Comparison of ENCODE assay signal across 11 cellular contexts in genomic region chr7:13016633-13017324, GRCh38.
DNase-seq lines count a peak whose midpoint lies in the region; ATAC-seq, FAIRE-seq and TF ChIP-seq lines count a peak whose summit lies in the region.
"Had no signal": no experiment of that assay in that cellular context is flagged by ENCODE, and none has a peak within 500 bp of the region (broad histone marks: within the 10 kb centered on the region; RNA-seq: fewer than 3 reads in every experiment).

No MANE protein-coding gene starts in this region.

- in situ Hi-C loops in K562 (cut with MboI): no loop called here

- no peaks in the 10 kb centered on the region for H3K4me1 ChIP-seq in K562 (replicated peaks in 1 of 2; ENCODE audit: control insufficient read depth in 2 of 2, insufficient read depth in 2 of 2, low read length in 2 of 2)
- peaks cover 8% of the 10 kb centered on the region for H3K4me1 ChIP-seq in hepatocyte (ENCODE audit: insufficient read depth)
- peaks cover 51% of the 10 kb centered on the region for H3K4me1 ChIP-seq in smooth muscle cell (ENCODE audit: low read depth)

- no peaks in the 10 kb centered on the region for H3K9me2 ChIP-seq in hepatocyte (replicated peaks; ENCODE audit: insufficient read depth)

- H3K36me3 ChIP-seq in K562 (ENCODE audit: control insufficient read depth, insufficient read depth, low read length) (no peaks in the 10 kb centered on the region), hepatocyte (replicated peaks; ENCODE audit: insufficient read depth, low read depth) (no peaks in the 10 kb centered on the region), smooth muscle cell (ENCODE audit: low read depth) (no peaks in the 10 kb centered on the region)

- no peaks in the 10 kb centered on the region for H3K9me3 ChIP-seq in K562 (replicated peaks; ENCODE audit: control insufficient read depth, insufficient read depth, low read depth, low read length)
- H3K9me3 ChIP-seq in hepatocyte (ENCODE audit: low read depth): no peaks in the 10 kb centered on the region
- H3K9me3 ChIP-seq in smooth muscle cell (replicated peaks; ENCODE audit: low read depth): no peaks in the 10 kb centered on the region

- no peaks in the 10 kb centered on the region for H3K36me3 Mint-ChIP-seq in naive thymus-derived CD8-positive, alpha-beta T cell
- H3K36me3 Mint-ChIP-seq: activated naive CD4-positive, alpha-beta T cell treated with anti-CD3 and anti-CD28 coated beads, Interleukin-2, amount 10 ng/mL, durations not matched to agents 7 days and 5 days; CD8-positive, alpha-beta memory T cell had no signal

- TF ChIP-seq CTCF in K562 (IDR thresholded peaks at IDR 0.05 in 2 of 3, conservative IDR thresholded peaks at IDR 0.05 in 1 of 3; ENCODE audit: insufficient read depth in 2 of 3, low read depth in 1 of 3, low read length in 3 of 3): no peak
- TF ChIP-seq CTCF in hepatocyte (IDR thresholded peaks at IDR 0.05; ENCODE audit: poor library complexity): no peak
- TF ChIP-seq CTCF in smooth muscle cell (IDR thresholded peaks at IDR 0.05; ENCODE audit: borderline replicate concordance, insufficient read depth, poor library complexity, severe bottlenecking): no peak

- H3K79me2 ChIP-seq in K562 (ENCODE audit: control insufficient read depth, insufficient read depth, low read length): no peaks in the 10 kb centered on the region
- no peaks in the 10 kb centered on the region for H3K79me2 ChIP-seq in hepatocyte
- no peaks in the 10 kb centered on the region for H3K79me2 ChIP-seq in smooth muscle cell (ENCODE audit: low read depth)

- 70% methylated on average over 9 of the region's 9 CpGs for WGBS in K562 (ENCODE audit: insufficient coverage, low coverage, missing lambda C conversion rate)
- 62% methylated on average over 9 of the region's 9 CpGs for WGBS in hepatocyte (ENCODE audit: low lambda C conversion rate, missing lambda C conversion rate)
- 68% methylated on average over 9 of the region's 9 CpGs for WGBS in smooth muscle cell (ENCODE audit: low lambda C conversion rate)

- H2AFZ ChIP-seq in K562 (ENCODE audit: low read depth, low read length) (0 out of 2 replicates have a peak overlapping the region, but pooled peaks have one; percentile 8), hepatocyte (peak overlapping the region; percentile 16), smooth muscle cell (ENCODE audit: low read depth) (peak overlapping the region; percentile 61)

- no peak for FAIRE-seq in K562 (lab: Jason Lieb, UNC)

- H3K27me3 Mint-ChIP-seq in naive thymus-derived CD8-positive, alpha-beta T cell: peaks cover 0 to 7% (median 2%) of the 10 kb centered on the region in 5 donors
- H3K27me3 Mint-ChIP-seq: activated naive CD4-positive, alpha-beta T cell treated with anti-CD3 and anti-CD28 coated beads, Interleukin-2, amount 10 ng/mL, durations not matched to agents 7 days and 5 days had no signal

- intact Hi-C loops in K562 (cut with micrococcal nuclease): no loop called here

- H3K27ac ChIP-seq in K562 (ENCODE audit: extremely low read depth, low read depth, low read length) (no peak overlapping the region), hepatocyte (peak overlapping the region; percentile 65), smooth muscle cell (ENCODE audit: low read depth) (peak overlapping the region; percentile 94)

- H3K9me3 Mint-ChIP-seq in naive thymus-derived CD8-positive, alpha-beta T cell: peaks cover 0 to 1% (median 0%) of the 10 kb centered on the region in 9 donors
- H3K9me3 Mint-ChIP-seq: activated naive CD4-positive, alpha-beta T cell treated with anti-CD3 and anti-CD28 coated beads, Interleukin-2, amount 10 ng/mL, durations not matched to agents 7 days and 5 days; CD8-positive, alpha-beta memory T cell had no signal

- no peak for TF ChIP-seq EP300 in K562 (IDR thresholded peaks at IDR 0.05; ENCODE audit: low read length)

- TF ChIP-seq POLR2A in K562 (conservative IDR thresholded peaks at IDR 0.05): no peak

- CTCF ChIA-PET in K562 (lab: Yijun Ruan, JAX; ENCODE audit: low intra/inter-chr PET ratio): no interaction called here

- no peak for TF ChIP-seq RAD21 in K562 (CRISPR knock-in tag; conservative IDR thresholded peaks at IDR 0.05 in 1 of 2, IDR thresholded peaks at IDR 0.05 in 1 of 2)

- ATAC-seq in K562: peak; percentile 45; the same call in 2 of the 3 replicates
- no peak for ATAC-seq in HG03469 (IDR thresholded peaks at IDR 0.05; ENCODE audit: unreplicated experiment)
- ATAC-seq in naive thymus-derived CD8-positive, alpha-beta T cell: no peak
- no peak for ATAC-seq in GM21737 (IDR thresholded peaks at IDR 0.05; ENCODE audit: unreplicated experiment)

- no peak overlapping the region for H3K9ac ChIP-seq in K562 (ENCODE audit: insufficient read depth in 1 of 2, low read depth in 2 of 2, low read length in 2 of 2)
- peak overlapping the region; percentile 71 for H3K9ac ChIP-seq in smooth muscle cell (ENCODE audit: low read depth)

- H3K4me2 ChIP-seq in K562 (ENCODE audit: insufficient read depth, low read length) (no peak overlapping the region), hepatocyte (peak overlapping the region; percentile 67), smooth muscle cell (peak overlapping the region; percentile 85)

- BruUV-seq in K562 (replicated peaks; lab: Mats Ljungman, UMichigan): no TSS peak

- no peaks in the 10 kb centered on the region for H3K4me1 Mint-ChIP-seq in naive thymus-derived CD8-positive, alpha-beta T cell
- H3K4me1 Mint-ChIP-seq: activated naive CD4-positive, alpha-beta T cell treated with anti-CD3 and anti-CD28 coated beads, Interleukin-2, amount 10 ng/mL, durations not matched to agents 7 days and 5 days; CD8-positive, alpha-beta memory T cell had no signal

- peaks cover 6% of the 10 kb centered on the region for H3F3A ChIP-seq in smooth muscle cell (ENCODE audit: low read depth)

- H3K4me3 ChIP-seq in K562 (no peak overlapping the region), hepatocyte (no peak overlapping the region), smooth muscle cell (peak overlapping the region; percentile 28)

- H3K9me1 ChIP-seq in K562 (ENCODE audit: control insufficient read depth, insufficient read depth, low read length): no peaks in the 10 kb centered on the region

- DNase-seq in HT1080 (ENCODE audit: low read depth) (peak; percentile 8), K562 (ENCODE audit: extremely low read depth in 1 of 4, low spot score in 3 of 4) (no peak), hepatocyte (ENCODE audit: low spot score) (peak; percentile 29), smooth muscle cell (lab: John Stamatoyannopoulos, UW; ENCODE audit: unreplicated experiment) (no peak), NCI-H524 (lab: John Stamatoyannopoulos, UW) (no peak)
- DNase-seq in naive thymus-derived CD8-positive, alpha-beta T cell: no peak
- DNase-seq: activated CD8-positive, alpha-beta memory T cell treated with anti-CD3 and anti-CD28 coated beads for 24 hours; activated naive CD4-positive, alpha-beta T cell treated with anti-CD3 and anti-CD28 coated beads, Interleukin-2, amount 10 ng/mL, durations not matched to agents 7 days and 5 days; CD8-positive, alpha-beta memory T cell had no signal

- no peak overlapping the region for H3K27ac Mint-ChIP-seq in naive thymus-derived CD8-positive, alpha-beta T cell
- H3K27ac Mint-ChIP-seq: activated naive CD4-positive, alpha-beta T cell treated with anti-CD3 and anti-CD28 coated beads, Interleukin-2, amount 10 ng/mL, durations not matched to agents 7 days and 5 days; CD8-positive, alpha-beta memory T cell had no signal

- POLR2A ChIA-PET in K562 (lab: Yijun Ruan, JAX): interaction anchor here (1.6 kb wide), 1 partner anchor 12 kb away, joined by 4 read pairs; no protein-coding TSS in a partner anchor
- POLR2A ChIA-PET in naive thymus-derived CD8-positive, alpha-beta T cell (lab: Charles Lee): no interaction called here

- H4K20me1 ChIP-seq in K562 (replicated peaks; ENCODE audit: control insufficient read depth, insufficient read depth, low read length) (no peaks in the 10 kb centered on the region), hepatocyte (ENCODE audit: insufficient read depth, poor library complexity, severe bottlenecking) (no peaks in the 10 kb centered on the region), smooth muscle cell (ENCODE audit: low read depth) (no peaks in the 10 kb centered on the region)

- H3K27me3 ChIP-seq in K562 (ENCODE audit: control insufficient read depth in 2 of 2, insufficient read depth in 2 of 2, low read length in 2 of 2): no peaks in the 10 kb centered on the region
- no peaks in the 10 kb centered on the region for H3K27me3 ChIP-seq in hepatocyte
- no peaks in the 10 kb centered on the region for H3K27me3 ChIP-seq in smooth muscle cell (ENCODE audit: low read depth)

- no peak overlapping the region for H3K4me3 Mint-ChIP-seq in naive thymus-derived CD8-positive, alpha-beta T cell
- H3K4me3 Mint-ChIP-seq: activated naive CD4-positive, alpha-beta T cell treated with anti-CD3 and anti-CD28 coated beads, Interleukin-2, amount 10 ng/mL, durations not matched to agents 7 days and 5 days; CD8-positive, alpha-beta memory T cell had no signal

Comparison
In these comparisons a context has a peak if more than half of its experiments do, and no peak if none do; other contexts are left out.
1. DNase-seq: peak in HT1080 (single experiment) and hepatocyte (single experiment); none in K562 (0 of 4), smooth muscle cell (single experiment), NCI-H524 (0 of 2) and naive thymus-derived CD8-positive, alpha-beta T cell (0 of 10).
2. H2AFZ ChIP-seq: peak in every context shown above with its lines; median percentile 61 in smooth muscle cell; 16 in hepatocyte; 8 in K562.